In the genomic region with DNA sequence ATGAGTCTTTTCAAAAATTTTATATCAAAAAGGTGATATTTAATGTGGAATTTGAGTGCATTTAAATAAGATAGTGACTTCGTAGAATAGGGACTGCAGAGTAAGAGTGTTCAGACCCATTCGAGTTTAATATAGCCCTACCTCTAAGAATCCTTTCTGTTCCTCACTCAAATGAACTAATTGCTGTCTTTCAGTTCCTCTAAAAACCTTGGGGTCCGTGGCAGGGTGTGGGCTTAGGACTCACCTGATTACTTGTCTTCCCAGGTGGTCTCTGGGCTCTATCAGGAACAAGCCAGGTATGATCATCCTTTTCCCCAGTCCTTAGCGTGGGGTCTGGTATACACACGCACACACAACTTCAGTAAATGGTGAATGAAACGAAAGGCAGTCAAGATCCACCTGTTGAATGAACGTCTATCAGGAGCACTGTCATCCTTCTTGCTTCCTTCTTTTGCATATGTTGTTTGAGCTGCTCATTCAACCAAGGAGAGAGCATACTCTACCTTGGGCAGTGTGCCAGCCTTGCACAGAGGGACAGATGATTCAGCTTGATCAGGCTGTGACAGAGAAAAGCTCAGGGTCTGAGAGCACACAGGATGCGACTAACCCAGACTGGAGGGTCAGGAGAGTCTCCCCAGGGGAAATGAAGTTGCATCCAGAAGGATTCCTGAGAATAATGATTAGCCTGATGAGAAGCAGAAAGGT, we compare ENCODE assay signal across 8 cellular contexts. TPM values are rescaled to one million over a fixed set of nuclear protein-coding genes. Genes with fewer than 3 reads are reported as not detected.
A peak's percentile ranks its signal among the peaks of the same experiment; 100 is the strongest.
DNase-seq lines count a peak whose midpoint lies in the region; ATAC-seq and TF ChIP-seq lines count a peak whose summit lies in the region.

No MANE protein-coding gene starts in this region.

- H3K27me3 Mint-ChIP-seq in T-helper 2 cell treated with Interferon-gamma antibody and Interleukin-4, amounts not matched to agents 5 μg/mL and 100 μg/mL, for 36 hours (ENCODE audit: low read depth) = no peaks in the 10 kb centered on the region
- peaks cover 4% of the 10 kb centered on the region for H3K27me3 Mint-ChIP-seq in brain

- ATAC-seq in GM18505 (IDR thresholded peaks at IDR 0.05; ENCODE audit: unreplicated experiment) (peak; percentile 60), HG02870 (IDR thresholded peaks at IDR 0.05; ENCODE audit: unreplicated experiment) (peak; percentile 52), left colon (peak; percentile 26)

- no peak for TF ChIP-seq CTCF in brain (conservative IDR thresholded peaks at IDR 0.05)

- H3K27ac Mint-ChIP-seq in T-helper 2 cell treated with Interferon-gamma antibody and Interleukin-4, amounts not matched to agents 5 μg/mL and 100 μg/mL, for 36 hours = peak overlapping the region; percentile 91
- peak overlapping the region; percentile 98 to 99 (median 99) for H3K27ac Mint-ChIP-seq in brain

- peaks cover 23% of the 10 kb centered on the region for H3K4me1 Mint-ChIP-seq in T-helper 2 cell treated with Interferon-gamma antibody and Interleukin-4, amounts not matched to agents 5 μg/mL and 100 μg/mL, for 36 hours (ENCODE audit: low read depth)
- H3K4me1 Mint-ChIP-seq in brain = peaks cover 12% of the 10 kb centered on the region

- intact Hi-C loops in left colon (cut with DNase I, micrococcal nuclease) = no loop called here

- peak; percentile 88 for DNase-seq in NCI-H146 (lab: John Stamatoyannopoulos, UW)
- no peak for DNase-seq in T-helper 2 cell treated with Interferon-gamma antibody and Interleukin-4, amounts not matched to agents 5 μg/mL and 100 μg/mL, for 36 hours (ENCODE audit: low spot score)
- peak; percentile 81 to 86 for DNase-seq in left colon
- peak; percentile 42 for DNase-seq in stimulated activated CD4-positive, alpha-beta T cell treated with anti-CD3 and anti-CD28 coated beads, Interleukin-4, amount 100 ng/mL, for 1 hour
- no peak for DNase-seq in foreskin melanocyte

- H3K4me3 Mint-ChIP-seq in T-helper 2 cell treated with Interferon-gamma antibody and Interleukin-4, amounts not matched to agents 5 μg/mL and 100 μg/mL, for 36 hours = peak overlapping the region; percentile 97
- peak overlapping the region; percentile 90 to 95 (median 92) for H3K4me3 Mint-ChIP-seq in brain

- H3K9me3 Mint-ChIP-seq in T-helper 2 cell treated with Interferon-gamma antibody and Interleukin-4, amounts not matched to agents 5 μg/mL and 100 μg/mL, for 36 hours = no peaks in the 10 kb centered on the region
- peaks cover 0 to 2% (median 0%) of the 10 kb centered on the region in 5 experiments for H3K9me3 Mint-ChIP-seq in brain

- H3K36me3 Mint-ChIP-seq in T-helper 2 cell treated with Interferon-gamma antibody and Interleukin-4, amounts not matched to agents 5 μg/mL and 100 μg/mL, for 36 hours (ENCODE audit: low read depth) = peaks cover under 1% of the 10 kb centered on the region
- H3K36me3 Mint-ChIP-seq in brain = peaks cover 9% of the 10 kb centered on the region

- peak; percentile 26 for TF ChIP-seq POLR2A in GM18505 (IDR thresholded peaks at IDR 0.05; ENCODE audit: borderline replicate concordance, extremely low read depth, insufficient read depth, insufficient read length)

RNA-seq across cellular contexts. Expression of a gene that starts 1.2 kb away (rescaled TPM):
- polyA plus RNA-seq in brain (ENCODE audit: insufficient read depth, low read depth, low replicate concordance) = 153 TPM
- total RNA-seq in left colon = 100 to 1,000 TPM in 1 of 2 donors, 10 to 100 TPM in 1; 69.6 to 109 TPM

Comparison
In these comparisons a context has a peak if more than half of its experiments do, and no peak if none do; other contexts are left out.
1. DNase-seq: peak in NCI-H146 (single experiment), left colon (2 of 2) and stimulated activated CD4-positive, alpha-beta T cell treated with anti-CD3 and anti-CD28 coated beads, Interleukin-4, amount 100 ng/mL, for 1 hour (single experiment); none in T-helper 2 cell treated with Interferon-gamma antibody and Interleukin-4, amounts not matched to agents 5 μg/mL and 100 μg/mL, for 36 hours (single experiment) and foreskin melanocyte (single experiment).
2. Peak in every context shown above with its lines, with median percentiles within 50 percentile points of each other: ATAC-seq.